ENCODE assay signal across 19 cellular contexts in the genomic region with DNA sequence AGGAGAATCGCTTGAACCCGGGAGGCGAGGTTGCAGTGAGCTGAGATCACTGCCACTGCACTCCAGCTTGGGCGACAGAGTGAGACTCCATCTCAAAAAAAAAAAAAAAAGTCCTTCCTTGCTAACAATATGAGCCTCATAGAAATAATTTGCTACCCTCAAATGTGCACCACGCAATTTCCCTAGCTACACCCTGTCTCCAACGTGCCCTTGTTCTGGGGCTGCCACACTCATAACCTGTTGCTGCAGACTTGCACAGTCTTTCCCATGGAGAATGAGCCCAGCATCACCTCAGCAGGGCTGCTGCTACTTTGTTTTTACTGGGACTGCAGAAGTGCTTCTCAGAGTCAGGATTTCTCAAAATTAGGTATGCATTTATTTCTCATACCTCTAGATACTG.
"Had no signal": no experiment of that assay in that cellular context is flagged by ENCODE, and none has a peak within 500 bp of the region (broad histone marks: within the 10 kb centered on the region; RNA-seq: fewer than 3 reads in every experiment).

No MANE protein-coding gene starts in this region.

- H3K27ac ChIP-seq: cardiac muscle cell, epithelial cell of prostate, foreskin keratinocyte, hepatocyte, ovary, thoracic aorta, upper lobe of right lung, VCaP had no signal

- H3K9me3 Mint-ChIP-seq: activated naive CD8-positive, alpha-beta T cell treated with anti-CD3 and anti-CD28 coated beads for 36 hours; activated T-helper 1 cell treated with anti-CD3 and anti-CD28 coated beads, Interleukin-12 subunit alpha, Interleukin-12 subunit beta, Interleukin-2, Interleukin-4 antibody, amounts not matched to agents 30 ng/mL and 10 ng/mL and 1 ng/mL, durations not matched to agents 14 hours and 24 hours and 36 hours; naive thymus-derived CD8-positive, alpha-beta T cell; stimulated activated effector memory CD8-positive, alpha-beta T cell treated with anti-CD3 and anti-CD28 coated beads, Interleukin-12 subunit alpha, Interleukin-12 subunit beta, amount 100 ng/mL, for 72 hours had no signal

- H3K4me3 Mint-ChIP-seq: activated naive CD8-positive, alpha-beta T cell treated with anti-CD3 and anti-CD28 coated beads for 36 hours; activated T-helper 1 cell treated with anti-CD3 and anti-CD28 coated beads, Interleukin-12 subunit alpha, Interleukin-12 subunit beta, Interleukin-2, Interleukin-4 antibody, amounts not matched to agents 30 ng/mL and 10 ng/mL and 1 ng/mL, durations not matched to agents 14 hours and 24 hours and 36 hours; endodermal cell had no signal

- H3K79me2 ChIP-seq: hepatocyte had no signal

- H3K4me2 ChIP-seq: hepatocyte had no signal

- H3K27ac Mint-ChIP-seq: activated T-helper 1 cell treated with anti-CD3 and anti-CD28 coated beads, Interleukin-12 subunit alpha, Interleukin-12 subunit beta, Interleukin-2, Interleukin-4 antibody, amounts not matched to agents 30 ng/mL and 10 ng/mL and 1 ng/mL, durations not matched to agents 14 hours and 24 hours and 36 hours; endodermal cell had no signal

- H3K4me1 Mint-ChIP-seq: endodermal cell had no signal

- H3K4me1 ChIP-seq: foreskin keratinocyte, sigmoid colon, upper lobe of right lung had no signal

- H3K9me3 ChIP-seq: ovary, sigmoid colon, thoracic aorta, upper lobe of right lung had no signal

- DNase-seq: activated CD4-positive, alpha-beta T cell treated with anti-CD3 and anti-CD28 coated beads for 1 hour; activated naive CD8-positive, alpha-beta T cell treated with anti-CD3 and anti-CD28 coated beads for 36 hours; amniotic stem cell; dorsolateral prefrontal cortex; endodermal cell; foreskin keratinocyte; naive thymus-derived CD8-positive, alpha-beta T cell; ovary; sigmoid colon; stimulated activated CD4-positive, alpha-beta T cell treated with anti-CD3 and anti-CD28 coated beads, Interleukin-4, amount 100 ng/mL, for 24 hours; T1000; upper lobe of right lung had no signal

- H3K36me3 ChIP-seq: cardiac muscle cell, ovary, sigmoid colon, thoracic aorta, upper lobe of right lung had no signal

- H3K36me3 Mint-ChIP-seq: activated naive CD8-positive, alpha-beta T cell treated with anti-CD3 and anti-CD28 coated beads for 36 hours; naive thymus-derived CD8-positive, alpha-beta T cell; stimulated activated effector memory CD8-positive, alpha-beta T cell treated with anti-CD3 and anti-CD28 coated beads, Interleukin-12 subunit alpha, Interleukin-12 subunit beta, amount 100 ng/mL, for 72 hours had no signal

- H2AFZ ChIP-seq: hepatocyte had no signal

- H3K4me3 ChIP-seq: cardiac muscle cell, dorsolateral prefrontal cortex, hepatocyte, ovary, sigmoid colon, thoracic aorta, upper lobe of right lung had no signal

- H3K27me3 ChIP-seq: cardiac muscle cell, foreskin keratinocyte, hepatocyte, ovary, sigmoid colon, upper lobe of right lung had no signal
